In genomic region chr2:16332681-16333519, GRCh38 we compare ENCODE assay signal across 28 cellular contexts.
DNase-seq lines count a peak whose midpoint lies in the region; ATAC-seq and TF ChIP-seq lines count a peak whose summit lies in the region.
"Had no signal": no experiment of that assay in that cellular context is flagged by ENCODE, and none has a peak within 500 bp of the region (broad histone marks: within the 10 kb centered on the region; RNA-seq: fewer than 3 reads in every experiment).

No MANE protein-coding gene starts in this region.

- DNase-seq in Caco-2 (no peak), mesothelial cell of epicardium (ENCODE audit: low spot score in 2 of 2, unreplicated experiment in 2 of 2) (no peak), tibial nerve (ENCODE audit: low spot score in 2 of 2) (no peak), MCF 10A (ENCODE audit: unreplicated experiment) (no peak), foreskin fibroblast (no peak)
- DNase-seq: CD8-positive, alpha-beta T cell; DMS79 treated with DMSO at 0.1 percent for 48 hours; GF-D8; IMR-90; KG1; MM.1S; NCI-H1048; NCI-H1417; NCI-H1694; NCI-H2029 treated with DMSO at 0.1 percent for 48 hours; NCI-H226; NCI-H510A; NCI-H748 treated with DMSO at 0.1 percent for 48 hours; NK-92 treated with Interleukin-12 subunit alpha and Interleukin-12 subunit beta, amount 100 ng/mL, for 24 hours; PC-3 had no signal

- no peak for TF ChIP-seq EP300 in tibial nerve (IDR thresholded peaks at IDR 0.05)

- no peak overlapping the region for H3K4me3 ChIP-seq in Caco-2 (ENCODE audit: low read depth, low read length)
- H3K4me3 ChIP-seq in parathyroid adenoma (ENCODE audit: low read depth, low read length): no peak overlapping the region
- no peak overlapping the region for H3K4me3 ChIP-seq in tibial nerve
- no peak overlapping the region for H3K4me3 ChIP-seq in foreskin fibroblast (ENCODE audit: low read depth in 1 of 2, low read length in 2 of 2)
- H3K4me3 ChIP-seq: A549, GM23338, HAP-1, SJSA1 had no signal

- no peaks in the 10 kb centered on the region; the same call in 1 of the 2 replicates for H3K9me3 ChIP-seq in Caco-2
- H3K9me3 ChIP-seq in parathyroid adenoma (ENCODE audit: control insufficient read depth, low read length): no peaks in the 10 kb centered on the region
- H3K9me3 ChIP-seq in tibial nerve: peaks cover 0 to under 1% (median 0%) of the 10 kb centered on the region in 4 donors
- H3K9me3 ChIP-seq: A549, HAP-1 had no signal

- H3K4me3 Mint-ChIP-seq in Caco-2 (ENCODE audit: unreplicated experiment): no peak overlapping the region
- H3K4me3 Mint-ChIP-seq in brain: no peak overlapping the region
- H3K4me3 Mint-ChIP-seq in mesothelial cell of epicardium: no peak overlapping the region
- no peak overlapping the region for H3K4me3 Mint-ChIP-seq in MCF 10A (ENCODE audit: unreplicated experiment)
- H3K4me3 Mint-ChIP-seq: CD8-positive, alpha-beta T cell; GM23338 had no signal

- H3K9me3 Mint-ChIP-seq in Caco-2 (ENCODE audit: unreplicated experiment): peaks cover 19% of the 10 kb centered on the region
- H3K9me3 Mint-ChIP-seq in brain: peaks cover 0 to 5% (median 0%) of the 10 kb centered on the region in 5 experiments
- H3K9me3 Mint-ChIP-seq in mesothelial cell of epicardium: no peaks in the 10 kb centered on the region
- H3K9me3 Mint-ChIP-seq in MCF 10A (ENCODE audit: unreplicated experiment): no peaks in the 10 kb centered on the region
- H3K9me3 Mint-ChIP-seq: CD8-positive, alpha-beta T cell; GM23338 had no signal

- H3K27me3 ChIP-seq in Caco-2 (replicated peaks; ENCODE audit: control insufficient read depth, insufficient read depth, low read length): no peaks in the 10 kb centered on the region
- H3K27me3 ChIP-seq in parathyroid adenoma (ENCODE audit: control insufficient read depth, insufficient read depth, low read length): no peaks in the 10 kb centered on the region
- no peaks in the 10 kb centered on the region for H3K27me3 ChIP-seq in tibial nerve
- H3K27me3 ChIP-seq: SJSA1 had no signal

- CTCF ChIA-PET in Caco-2 (lab: Charles Lee) (no interaction called here), MCF 10A (lab: Yijun Ruan, JAX) (interaction anchor here (0.6 kb wide), 1 partner anchor 155 kb away, joined by 4 read pairs; no protein-coding TSS in a partner anchor)

- intact Hi-C loops in Caco-2 (cut with micrococcal nuclease; ENCODE audit: unreplicated experiment) (loop anchor here (5.0 kb wide), 1 partner anchor 231 kb away; no protein-coding TSS in a partner anchor), MCF 10A (cut with micrococcal nuclease) (no loop called here)

- H3K27ac ChIP-seq in parathyroid adenoma (no peak overlapping the region), tibial nerve (no peak overlapping the region)
- H3K27ac ChIP-seq: A549, C4-2B, SJSA1 had no signal

- H3K36me3 ChIP-seq in Caco-2 (ENCODE audit: control insufficient read depth, insufficient read depth, low read length) (no peaks in the 10 kb centered on the region), parathyroid adenoma (ENCODE audit: control insufficient read depth, insufficient read depth, low read length) (no peaks in the 10 kb centered on the region), tibial nerve (no peaks in the 10 kb centered on the region)
- H3K36me3 ChIP-seq: HAP-1, SJSA1 had no signal

- H2AFZ ChIP-seq in parathyroid adenoma: peak overlapping the region; percentile 13
- H2AFZ ChIP-seq: GM23338 had no signal

- H3K27me3 Mint-ChIP-seq in Caco-2 (ENCODE audit: insufficient read depth, unreplicated experiment) (no peaks in the 10 kb centered on the region), brain (peaks cover 3% of the 10 kb centered on the region), mesothelial cell of epicardium (ENCODE audit: low read depth) (no peaks in the 10 kb centered on the region), MCF 10A (ENCODE audit: insufficient read depth, unreplicated experiment) (no peaks in the 10 kb centered on the region)

- POLR2A ChIA-PET in Caco-2 (lab: Charles Lee) (no interaction called here), MCF 10A (lab: Yijun Ruan, JAX) (interaction anchor here (0.7 kb wide), 1 partner anchor 8 kb away, joined by 3 read pairs; no protein-coding TSS in a partner anchor)

- no peak overlapping the region for H3K9ac ChIP-seq in parathyroid adenoma

- H3K4me1 ChIP-seq in Caco-2 (peaks cover 49% of the 10 kb centered on the region), parathyroid adenoma (no peaks in the 10 kb centered on the region), tibial nerve (no peaks in the 10 kb centered on the region)
- H3K4me1 ChIP-seq: A549, HAP-1, SJSA1 had no signal

- no peak overlapping the region for H3K4me2 ChIP-seq in parathyroid adenoma (ENCODE audit: low read length)
- H3K4me2 ChIP-seq: A549, GM23338 had no signal

- no peak for TF ChIP-seq POLR2A in tibial nerve (IDR thresholded peaks at IDR 0.05)

- WGBS in tibial nerve, 2 donors: 37 to 39% methylated on average over 8 of the region's 8 CpGs

- H3K27ac Mint-ChIP-seq in Caco-2 (ENCODE audit: unreplicated experiment) (peak overlapping the region; percentile 28), brain (peak overlapping the region in 4 of 5 experiments; percentile 0 to 23 (median 10)), mesothelial cell of epicardium (peak overlapping the region; percentile 37), MCF 10A (ENCODE audit: low read depth, unreplicated experiment) (no peak overlapping the region)
- H3K27ac Mint-ChIP-seq: CD8-positive, alpha-beta T cell; GM23338 had no signal

- BruUV-seq in Caco-2 (replicated peaks; lab: Mats Ljungman, UMichigan) (no TSS peak), MCF 10A (replicated peaks; lab: Mats Ljungman, UMichigan) (no TSS peak)

- H3K36me3 Mint-ChIP-seq in Caco-2 (ENCODE audit: insufficient read depth, unreplicated experiment): peaks cover 16% of the 10 kb centered on the region
- no peaks in the 10 kb centered on the region for H3K36me3 Mint-ChIP-seq in brain
- no peaks in the 10 kb centered on the region for H3K36me3 Mint-ChIP-seq in mesothelial cell of epicardium
- no peaks in the 10 kb centered on the region for H3K36me3 Mint-ChIP-seq in MCF 10A (ENCODE audit: insufficient read depth, unreplicated experiment)
- H3K36me3 Mint-ChIP-seq: CD8-positive, alpha-beta T cell had no signal

- TF ChIP-seq CTCF in Caco-2 (IDR thresholded peaks at IDR 0.05; ENCODE audit: insufficient read depth in 1 of 2, low read depth in 1 of 2, low read length in 1 of 2, severe bottlenecking in 1 of 2, unreplicated experiment in 1 of 2) (no peak), brain (conservative IDR thresholded peaks at IDR 0.05) (no peak), mesothelial cell of epicardium (IDR thresholded peaks at IDR 0.05; ENCODE audit: unreplicated experiment) (no peak), parathyroid adenoma (IDR thresholded peaks at IDR 0.05) (no peak), tibial nerve (IDR thresholded peaks at IDR 0.05) (no peak), MCF 10A (IDR thresholded peaks at IDR 0.05; ENCODE audit: unreplicated experiment) (no peak), foreskin fibroblast (IDR thresholded peaks at IDR 0.05; ENCODE audit: low read depth, low read length) (no peak)

- no peak for ATAC-seq in HG02623 (IDR thresholded peaks at IDR 0.05; ENCODE audit: unreplicated experiment)
- ATAC-seq: A549; CD8-positive, alpha-beta T cell; GM23338; PC-3 had no signal

- no peaks in the 10 kb centered on the region for H3K79me2 ChIP-seq in parathyroid adenoma

- peaks cover 72% of the 10 kb centered on the region for H3K4me1 Mint-ChIP-seq in Caco-2 (ENCODE audit: low read depth, unreplicated experiment)
- H3K4me1 Mint-ChIP-seq in brain: peaks cover 70% of the 10 kb centered on the region
- peaks cover 76% of the 10 kb centered on the region for H3K4me1 Mint-ChIP-seq in mesothelial cell of epicardium
- no peaks in the 10 kb centered on the region for H3K4me1 Mint-ChIP-seq in MCF 10A (ENCODE audit: insufficient read depth, unreplicated experiment)
